Comparison of ENCODE assay signal across 18 cellular contexts in the genomic region with DNA sequence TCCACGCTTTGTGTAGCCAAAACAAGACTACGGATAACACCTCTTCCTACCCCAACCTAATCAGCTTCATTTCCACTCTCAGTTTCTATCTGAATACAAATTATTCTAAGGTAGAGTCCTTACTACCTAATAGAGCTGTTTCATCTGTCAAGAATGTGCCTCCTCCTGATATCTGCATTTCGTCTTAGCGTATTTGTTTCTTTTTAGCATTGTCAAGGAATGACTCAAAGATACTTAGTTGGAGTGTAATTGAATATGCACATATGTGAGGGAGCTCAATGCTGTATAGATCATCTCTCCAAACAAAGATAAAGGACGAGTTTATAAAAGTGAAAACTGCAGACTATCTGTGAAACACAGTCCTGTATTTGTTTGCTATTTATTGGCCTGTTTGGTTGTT.
DNase-seq lines count a peak whose midpoint lies in the region; ATAC-seq, FAIRE-seq and TF ChIP-seq lines count a peak whose summit lies in the region.
"Had no signal": no experiment of that assay in that cellular context is flagged by ENCODE, and none has a peak within 500 bp of the region (broad histone marks: within the 10 kb centered on the region; RNA-seq: fewer than 3 reads in every experiment).

No MANE protein-coding gene starts in this region.

- no peak overlapping the region for H2AFZ ChIP-seq in OCI-LY3 (ENCODE audit: low read depth, low read length)
- H2AFZ ChIP-seq in H1 (ENCODE audit: low read length), result no peak overlapping the region
- H2AFZ ChIP-seq in mesenchymal stem cell (ENCODE audit: low read depth, low read length), result no peak overlapping the region

- no peak overlapping the region for H3K9ac ChIP-seq in OCI-LY3 (ENCODE audit: low read length)
- no peak overlapping the region for H3K9ac ChIP-seq in H1 (replicated peaks in 1 of 4; ENCODE audit: extremely low read depth in 1 of 4, low read depth in 3 of 4, low read length in 3 of 4)
- H3K9ac ChIP-seq in mesenchymal stem cell (ENCODE audit: low read length), result no peak overlapping the region

- H3K79me2 ChIP-seq in OCI-LY3 (ENCODE audit: low read length) (no peaks in the 10 kb centered on the region), H1 (ENCODE audit: control insufficient read depth in 1 of 2, insufficient read depth in 2 of 2, low read length in 2 of 2) (no peaks in the 10 kb centered on the region; a peak in 1 of 4 replicates)

- TF ChIP-seq POLR2A in H1 (IDR thresholded peaks at IDR 0.05; ENCODE audit: control extremely low read depth in 1 of 2, low read depth in 2 of 2, low read length in 2 of 2), result no peak

- WGBS in H1 (ENCODE audit: extremely low coverage in 1 of 2, insufficient coverage in 1 of 2, insufficient read length in 1 of 2, insufficient replicate concordance in 2 of 2, low coverage in 1 of 2, low lambda C conversion rate in 2 of 2, missing lambda C conversion rate in 1 of 2), 2 experiments, result 44% methylated on average over 5 of the region's 5 CpGs; no CpG with 5 or more reads in 1 of the 2 experiments
- 27% methylated on average over 5 of the region's 5 CpGs for WGBS in mesenchymal stem cell

- no peaks in the 10 kb centered on the region for H3K27me3 Mint-ChIP-seq in activated T-helper 2 cell treated with anti-CD3 and anti-CD28 coated beads, Interferon-gamma antibody, Interleukin-2, Interleukin-4, amounts not matched to agents 10 μg/mL and 5 μg/mL and 100 μg/mL, durations not matched to agents 14 hours and 24 hours and 36 hours (ENCODE audit: low read depth)
- H3K27me3 Mint-ChIP-seq in endothelial cell (ENCODE audit: unreplicated experiment), result no peaks in the 10 kb centered on the region
- H3K27me3 Mint-ChIP-seq: activated CD4-positive, alpha-beta memory T cell treated with anti-CD3 and anti-CD28 coated beads for 36 hours had no signal

- ATAC-seq in HG03039 (IDR thresholded peaks at IDR 0.05; ENCODE audit: unreplicated experiment), result no peak
- ATAC-seq: gastrocnemius medialis, right cardiac atrium had no signal

- H3K56ac ChIP-seq in H1 (replicated peaks; ENCODE audit: insufficient read length, low read depth, low read length), result no peak overlapping the region

- no peak overlapping the region for H3K14ac ChIP-seq in H1 (ENCODE audit: insufficient read length)
- no peak overlapping the region for H3K14ac ChIP-seq in mesenchymal stem cell (ENCODE audit: low read length in 2 of 2)

- H4K91ac ChIP-seq in H1 (replicated peaks; ENCODE audit: insufficient read length, low read length) (no peak overlapping the region), mesenchymal stem cell (ENCODE audit: low read length) (no peak overlapping the region)

- TF ChIP-seq CTCF in OCI-LY3 (IDR thresholded peaks at IDR 0.05; ENCODE audit: low read depth, low read length) (no peak), H1 (IDR thresholded peaks at IDR 0.05; ENCODE audit: control extremely low read depth in 1 of 3, insufficient read depth in 1 of 3, low read depth in 1 of 3, low read length in 3 of 3) (no peak), endothelial cell (IDR thresholded peaks at IDR 0.05; ENCODE audit: unreplicated experiment) (no peak), right atrium auricular region (IDR thresholded peaks at IDR 0.05) (no peak)

- H2AK5ac ChIP-seq in H1 (ENCODE audit: low read depth, low read length) (no peak overlapping the region), mesenchymal stem cell (ENCODE audit: low read length, severe bottlenecking) (no peak overlapping the region)

- intact Hi-C loops in activated T-helper 2 cell treated with anti-CD3 and anti-CD28 coated beads, Interferon-gamma antibody, Interleukin-2, Interleukin-4, amounts not matched to agents 10 μg/mL and 5 μg/mL and 100 μg/mL, durations not matched to agents 14 hours and 24 hours and 36 hours (cut with micrococcal nuclease), result no loop called here

- no peak overlapping the region for H3K4me3 Mint-ChIP-seq in activated T-helper 2 cell treated with anti-CD3 and anti-CD28 coated beads, Interferon-gamma antibody, Interleukin-2, Interleukin-4, amounts not matched to agents 10 μg/mL and 5 μg/mL and 100 μg/mL, durations not matched to agents 14 hours and 24 hours and 36 hours (ENCODE audit: low read depth)
- no peak overlapping the region for H3K4me3 Mint-ChIP-seq in endothelial cell (ENCODE audit: unreplicated experiment)
- H3K4me3 Mint-ChIP-seq: activated CD4-positive, alpha-beta memory T cell treated with anti-CD3 and anti-CD28 coated beads for 36 hours; activated T-helper 1 cell treated with anti-CD3 and anti-CD28 coated beads, Interleukin-12 subunit alpha, Interleukin-12 subunit beta, Interleukin-2, Interleukin-4 antibody, amounts not matched to agents 30 ng/mL and 10 ng/mL and 1 ng/mL, durations not matched to agents 14 hours and 24 hours and 36 hours had no signal

- H3K27ac Mint-ChIP-seq in activated T-helper 2 cell treated with anti-CD3 and anti-CD28 coated beads, Interferon-gamma antibody, Interleukin-2, Interleukin-4, amounts not matched to agents 10 μg/mL and 5 μg/mL and 100 μg/mL, durations not matched to agents 14 hours and 24 hours and 36 hours, result no peak overlapping the region
- H3K27ac Mint-ChIP-seq in endothelial cell (ENCODE audit: unreplicated experiment), result no peak overlapping the region
- H3K27ac Mint-ChIP-seq: activated CD4-positive, alpha-beta memory T cell treated with anti-CD3 and anti-CD28 coated beads for 36 hours; activated T-helper 1 cell treated with anti-CD3 and anti-CD28 coated beads, Interleukin-12 subunit alpha, Interleukin-12 subunit beta, Interleukin-2, Interleukin-4 antibody, amounts not matched to agents 30 ng/mL and 10 ng/mL and 1 ng/mL, durations not matched to agents 14 hours and 24 hours and 36 hours had no signal

- H3K27ac ChIP-seq in OCI-LY3 (ENCODE audit: low read length) (no peak overlapping the region), H1 (ENCODE audit: low read depth, low read length) (no peak overlapping the region), mesenchymal stem cell (ENCODE audit: low read length, poor library complexity, severe bottlenecking) (no peak overlapping the region), right atrium auricular region (no peak overlapping the region)
- H3K27ac ChIP-seq: gastrocnemius medialis, tibial artery had no signal

- H4K20me1 ChIP-seq in OCI-LY3 (ENCODE audit: insufficient read depth, low read length) (no peaks in the 10 kb centered on the region), H1 (replicated peaks in 1 of 2; ENCODE audit: control insufficient read depth in 1 of 2, insufficient read depth in 2 of 2, low read length in 2 of 2) (no peaks in the 10 kb centered on the region)

- no peak for FAIRE-seq in H1 (lab: Jason Lieb, UNC)
- FAIRE-seq: GM18507, TTC549 had no signal

- DNase-seq in EL, result peak; percentile 67
- DNase-seq in H1 (ENCODE audit: low read depth in 1 of 2, low spot score in 2 of 2), result peak in 1 of 2 experiments; percentile 7
- peak; percentile 54 for DNase-seq in mesenchymal stem cell
- no peak for DNase-seq in activated T-helper 2 cell treated with anti-CD3 and anti-CD28 coated beads, Interferon-gamma antibody, Interleukin-2, Interleukin-4, amounts not matched to agents 10 μg/mL and 5 μg/mL and 100 μg/mL, durations not matched to agents 14 hours and 24 hours and 36 hours (ENCODE audit: low spot score)
- DNase-seq in endothelial cell (ENCODE audit: low spot score), result no peak
- no peak for DNase-seq in right atrium auricular region (ENCODE audit: low spot score)
- DNase-seq: activated CD4-positive, alpha-beta memory T cell treated with anti-CD3 and anti-CD28 coated beads for 36 hours; amygdala; Caco-2; gastrocnemius medialis; NCI-H345; right cardiac atrium; tibial artery had no signal

- H3K4ac ChIP-seq in H1 (replicated peaks; ENCODE audit: insufficient read length, low read depth, low read length) (no peak overlapping the region), mesenchymal stem cell (ENCODE audit: low read depth in 1 of 2, low read length in 2 of 2) (no peak overlapping the region)

- H3K36me3 Mint-ChIP-seq in activated T-helper 2 cell treated with anti-CD3 and anti-CD28 coated beads, Interferon-gamma antibody, Interleukin-2, Interleukin-4, amounts not matched to agents 10 μg/mL and 5 μg/mL and 100 μg/mL, durations not matched to agents 14 hours and 24 hours and 36 hours (ENCODE audit: low read depth), result no peaks in the 10 kb centered on the region
- H3K36me3 Mint-ChIP-seq in endothelial cell (ENCODE audit: low read depth, unreplicated experiment), result no peaks in the 10 kb centered on the region
- H3K36me3 Mint-ChIP-seq: activated CD4-positive, alpha-beta memory T cell treated with anti-CD3 and anti-CD28 coated beads for 36 hours had no signal

- H3K18ac ChIP-seq in H1 (ENCODE audit: extremely low read depth, low read length), result no peak overlapping the region
- H3K18ac ChIP-seq in mesenchymal stem cell (ENCODE audit: low read depth in 1 of 2, low read length in 2 of 2), result no peak overlapping the region

- no peak overlapping the region for H2BK5ac ChIP-seq in H1 (ENCODE audit: low read depth, low read length)
- no peak overlapping the region for H2BK5ac ChIP-seq in mesenchymal stem cell (ENCODE audit: low read depth, low read length, poor library complexity, severe bottlenecking)

- H4K8ac ChIP-seq in H1 (ENCODE audit: extremely low read depth, insufficient read depth, low read length), result no peak overlapping the region
- H4K8ac ChIP-seq in mesenchymal stem cell (ENCODE audit: low read length), result no peak overlapping the region

- TF ChIP-seq EP300 in H1 (IDR thresholded peaks at IDR 0.05; ENCODE audit: borderline replicate concordance in 1 of 2, low read depth in 2 of 2, low read length in 2 of 2), result no peak

- no peaks in the 10 kb centered on the region for H3K23me2 ChIP-seq in H1 (ENCODE audit: low read depth, low read length)

- H3K36me3 ChIP-seq in OCI-LY3 (replicated peaks; ENCODE audit: low read depth, low read length) (no peaks in the 10 kb centered on the region), H1 (ENCODE audit: control insufficient read depth in 2 of 4, insufficient read depth in 4 of 4, low read length in 3 of 4) (no peaks in the 10 kb centered on the region), mesenchymal stem cell (ENCODE audit: control insufficient read depth in 1 of 2, insufficient read depth in 2 of 2, low read depth in 1 of 2, low read length in 2 of 2) (no peaks in the 10 kb centered on the region), right atrium auricular region (no peaks in the 10 kb centered on the region)
- H3K36me3 ChIP-seq: gastrocnemius medialis, tibial artery had no signal

- no peak overlapping the region for H2BK20ac ChIP-seq in H1 (ENCODE audit: low read length)

- H3K4me1 ChIP-seq in OCI-LY3 (ENCODE audit: low read length) (peaks cover 8% of the 10 kb centered on the region), H1 (replicated peaks in 1 of 4; ENCODE audit: control insufficient read depth in 3 of 4, insufficient read depth in 4 of 4, low read length in 3 of 4) (peaks cover 0 to 5% (median 3%) of the 10 kb centered on the region in 4 experiments; a peak in 4 of 7 replicates), mesenchymal stem cell (ENCODE audit: control insufficient read depth, insufficient read depth, low read depth, low read length) (peaks cover 3% of the 10 kb centered on the region), right atrium auricular region (no peaks in the 10 kb centered on the region)
- H3K4me1 ChIP-seq: Caco-2, gastrocnemius medialis, tibial artery had no signal

- H4K5ac ChIP-seq in H1 (ENCODE audit: insufficient read length, low read depth, low read length), result no peak overlapping the region

- H2BK15ac ChIP-seq in H1 (ENCODE audit: low read length), result no peak overlapping the region
- H2BK15ac ChIP-seq in mesenchymal stem cell (ENCODE audit: low read depth, poor library complexity, severe bottlenecking), result no peak overlapping the region

- CTCF ChIA-PET in H1 (lab: Charles Lee; ENCODE audit: partially characterized antibody), result interaction anchor here (0.6 to 1.4 kb wide), 2 partner anchors 22 to 40 kb away, joined by 3 read pairs; no protein-coding TSS in a partner anchor

- H3K4me1 Mint-ChIP-seq in activated T-helper 2 cell treated with anti-CD3 and anti-CD28 coated beads, Interferon-gamma antibody, Interleukin-2, Interleukin-4, amounts not matched to agents 10 μg/mL and 5 μg/mL and 100 μg/mL, durations not matched to agents 14 hours and 24 hours and 36 hours (ENCODE audit: low read depth), result no peaks in the 10 kb centered on the region
- no peaks in the 10 kb centered on the region for H3K4me1 Mint-ChIP-seq in endothelial cell (ENCODE audit: unreplicated experiment)

- H2BK12ac ChIP-seq in H1 (ENCODE audit: low read depth, low read length) (no peak overlapping the region), mesenchymal stem cell (ENCODE audit: low read length in 2 of 2) (no peak overlapping the region)

- H2BK120ac ChIP-seq in H1 (replicated peaks; ENCODE audit: low read depth, low read length) (no peak overlapping the region), mesenchymal stem cell (ENCODE audit: low read depth, low read length) (no peak overlapping the region)

- no peaks in the 10 kb centered on the region for H3K9me3 ChIP-seq in OCI-LY3 (ENCODE audit: insufficient read depth, low read length)
- H3K9me3 ChIP-seq in H1 (ENCODE audit: insufficient read depth in 2 of 2, low read depth in 1 of 2, low read length in 1 of 2), result no peaks in the 10 kb centered on the region
- no peaks in the 10 kb centered on the region for H3K9me3 ChIP-seq in mesenchymal stem cell (ENCODE audit: control insufficient read depth, low read length)
- no peaks in the 10 kb centered on the region for H3K9me3 ChIP-seq in right atrium auricular region
- H3K9me3 ChIP-seq: Caco-2, gastrocnemius medialis, tibial artery had no signal

- POLR2A ChIA-PET in H1 (lab: Charles Lee; ENCODE audit: partially characterized antibody), result no interaction called here

- no peak overlapping the region for H3K4me3 ChIP-seq in OCI-LY3 (ENCODE audit: low read length)
- no peak overlapping the region; a peak in 1 of 8 replicates for H3K4me3 ChIP-seq in H1 (ENCODE audit: extremely low read depth in 1 of 4, insufficient read depth in 2 of 4, low read depth in 3 of 4, low read length in 4 of 4)
- H3K4me3 ChIP-seq in mesenchymal stem cell (ENCODE audit: insufficient read depth in 1 of 2, low read depth in 1 of 2, low read length in 2 of 2), result no peak overlapping the region
- H3K4me3 ChIP-seq in right atrium auricular region, result no peak overlapping the region
- H3K4me3 ChIP-seq: gastrocnemius medialis, tibial artery had no signal

- H3K4me2 ChIP-seq in OCI-LY3 (ENCODE audit: low read length) (peak overlapping the region; percentile 33; the same call in 1 of the 2 replicates), H1 (ENCODE audit: insufficient read depth in 1 of 2, low read depth in 2 of 2, low read length in 2 of 2) (0 out of 4 replicates have a peak overlapping the region, but pooled peaks of 1 of the 2 experiments have one; percentile 18), mesenchymal stem cell (ENCODE audit: low read length, poor library complexity, severe bottlenecking) (no peak overlapping the region)

- TF ChIP-seq RAD21 in H1 (IDR thresholded peaks at IDR 0.05 in 1 of 2, conservative IDR thresholded peaks at IDR 0.05 in 1 of 2; ENCODE audit: low read depth in 2 of 2, low read length in 2 of 2), result no peak

- H3K9me3 Mint-ChIP-seq in activated T-helper 2 cell treated with anti-CD3 and anti-CD28 coated beads, Interferon-gamma antibody, Interleukin-2, Interleukin-4, amounts not matched to agents 10 μg/mL and 5 μg/mL and 100 μg/mL, durations not matched to agents 14 hours and 24 hours and 36 hours, result no peaks in the 10 kb centered on the region
- H3K9me3 Mint-ChIP-seq in endothelial cell (ENCODE audit: unreplicated experiment), result no peaks in the 10 kb centered on the region
- H3K9me3 Mint-ChIP-seq: activated T-helper 1 cell treated with anti-CD3 and anti-CD28 coated beads, Interleukin-12 subunit alpha, Interleukin-12 subunit beta, Interleukin-2, Interleukin-4 antibody, amounts not matched to agents 30 ng/mL and 10 ng/mL and 1 ng/mL, durations not matched to agents 14 hours and 24 hours and 36 hours had no signal

- no peaks in the 10 kb centered on the region for H3K79me1 ChIP-seq in H1 (ENCODE audit: low read depth, low read length)
- H3K79me1 ChIP-seq in mesenchymal stem cell (replicated peaks; ENCODE audit: low read length, poor library complexity, severe bottlenecking), result no peaks in the 10 kb centered on the region

- H3K27me3 ChIP-seq in OCI-LY3 (ENCODE audit: low read depth, low read length), result no peaks in the 10 kb centered on the region
- H3K27me3 ChIP-seq in H1 (replicated peaks in 1 of 4; ENCODE audit: control insufficient read depth in 3 of 4, extremely low read depth in 1 of 4, insufficient read depth in 3 of 4, low read length in 3 of 4), result no peaks in the 10 kb centered on the region
- no peaks in the 10 kb centered on the region for H3K27me3 ChIP-seq in mesenchymal stem cell (ENCODE audit: control insufficient read depth in 1 of 2, insufficient read depth in 1 of 2, low read length in 2 of 2)
- H3K27me3 ChIP-seq in right atrium auricular region, result no peaks in the 10 kb centered on the region
- H3K27me3 ChIP-seq: gastrocnemius medialis, tibial artery had no signal

- H3K23ac ChIP-seq in H1 (ENCODE audit: insufficient read length), result no peak overlapping the region
- no peak overlapping the region for H3K23ac ChIP-seq in mesenchymal stem cell (ENCODE audit: low read length in 2 of 2)

Comparison
In these comparisons a context has a peak if more than half of its experiments do, and no peak if none do; other contexts are left out.
1. DNase-seq: peak in EL (single experiment) and mesenchymal stem cell (single experiment); none in activated T-helper 2 cell treated with anti-CD3 and anti-CD28 coated beads, Interferon-gamma antibody, Interleukin-2, Interleukin-4, amounts not matched to agents 10 μg/mL and 5 μg/mL and 100 μg/mL, durations not matched to agents 14 hours and 24 hours and 36 hours (single experiment), endothelial cell (single experiment) and right atrium auricular region (single experiment).